In the genomic region with DNA sequence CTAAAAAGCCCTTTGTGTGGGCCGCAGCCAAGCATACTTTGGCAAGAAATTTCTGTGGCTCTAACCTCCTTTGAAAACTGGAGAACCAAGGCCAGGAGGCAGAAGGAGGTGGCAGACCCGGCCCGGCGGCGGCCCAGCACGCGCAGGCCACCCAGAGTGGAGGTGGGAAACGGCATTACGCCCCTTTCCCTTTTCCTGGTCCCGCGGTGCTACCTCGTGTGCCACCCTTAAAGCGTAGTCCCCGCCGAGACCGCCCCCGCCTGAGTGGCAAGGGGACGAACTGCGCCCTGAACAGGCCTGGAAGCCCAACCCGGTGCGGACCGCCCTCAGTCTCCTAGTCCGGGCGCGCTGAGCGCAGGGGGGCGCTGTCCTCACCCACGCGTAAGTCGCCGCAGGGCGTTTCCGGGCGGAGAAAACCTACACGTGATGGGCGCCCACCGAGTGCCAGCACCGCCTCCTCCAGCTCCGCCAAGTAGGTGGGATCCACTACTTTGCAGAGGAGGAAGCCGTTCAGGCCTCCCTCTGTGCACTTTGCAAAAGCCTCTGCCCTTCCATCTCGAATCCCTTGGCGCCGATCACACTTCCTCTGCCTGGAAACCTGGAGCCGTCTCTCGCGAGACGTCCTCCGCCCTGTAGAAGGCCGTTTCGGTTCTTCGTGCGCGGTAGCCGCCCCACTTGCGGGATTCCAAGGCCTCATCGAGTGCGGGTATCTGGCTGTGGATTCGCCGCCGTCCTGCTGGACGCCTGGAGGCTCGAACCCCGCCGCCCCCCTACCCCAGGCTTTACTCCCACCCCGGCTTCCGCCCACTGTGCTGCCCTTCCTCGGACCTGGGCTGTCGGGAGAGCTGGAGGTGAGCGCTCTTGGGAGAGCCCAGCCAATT, we compare ENCODE assay signal across 8 cellular contexts. TPM values are rescaled to one million over a fixed set of nuclear protein-coding genes. Genes with fewer than 3 reads are reported as not detected.
A peak's percentile ranks its signal among the peaks of the same experiment; 100 is the strongest.
DNase-seq lines count a peak whose midpoint lies in the region; ATAC-seq and TF ChIP-seq lines count a peak whose summit lies in the region.

TSS of gene ACCS (plus strand) at position 420 of the 881 bp plus-strand sequence. CDS start 1,358 bp downstream, outside the sequence.

- H4K20me1 ChIP-seq in IMR-90 (ENCODE audit: insufficient read depth, low read length), result no peaks in the 10 kb centered on the region

- WGBS in IMR-90 (ENCODE audit: extremely low coverage in 2 of 2, insufficient read length in 1 of 2), 2 experiments, result 1% methylated on average over 26 of the region's 69 CpGs; no CpG with 5 or more reads in 1 of the 2 experiments

- CTCF ChIA-PET in IMR-90 (lab: Yijun Ruan, JAX) (interaction anchor here (0.6 kb wide), 2 partner anchors 556 to 1036 kb away, joined by 4 to 6 read pairs; no protein-coding TSS in a partner anchor), RWPE1 (lab: Yijun Ruan, JAX) (interaction anchor here (0.6 to 2.2 kb wide), 6 partner anchors 12 to 484 kb away, joined by 3 to 8 read pairs (median 4); partner anchors contain the start of gene EXT2)

- H2BK120ac ChIP-seq in IMR-90 (ENCODE audit: low read depth, low read length), result peak within 1 kb of the TSS; percentile 54; the same call in 1 of the 2 replicates

- peaks cover 17% of the 10 kb centered on the region for H3K27me3 Mint-ChIP-seq in nephron progenitor cell (ENCODE audit: low read depth, poor library complexity)
- no peaks in the 10 kb centered on the region for H3K27me3 Mint-ChIP-seq in stimulated activated naive CD8-positive, alpha-beta T cell treated with anti-CD3 and anti-CD28 coated beads, Interleukin-15, Interleukin-2, amounts not matched to agents 100 ng/mL and 50 ng/mL, for 24 hours

- H3K79me1 ChIP-seq in IMR-90 (ENCODE audit: low read depth in 1 of 2, low read length in 2 of 2), result no peaks in the 10 kb centered on the region; a peak in 1 of 4 replicates

- peak within 1 kb of the TSS; percentile 56 for H3K18ac ChIP-seq in IMR-90 (ENCODE audit: low read depth, low read length)

- H4K5ac ChIP-seq in IMR-90 (ENCODE audit: low read depth, low read length), result peak within 1 kb of the TSS; percentile 82

- H2BK15ac ChIP-seq in IMR-90 (ENCODE audit: low read depth, low read length), result no peak within 1 kb of the TSS

- POLR2A ChIA-PET in IMR-90 (lab: Charles Lee; ENCODE audit: unreplicated experiment), result interaction anchor here (0.6 kb wide), 1 partner anchor 1645 kb away, joined by 6 read pairs; no protein-coding TSS in a partner anchor
- POLR2A ChIA-PET in RWPE1 (lab: Yijun Ruan, JAX; ENCODE audit: low non-redundant PET), result no interaction called here

- H2BK5ac ChIP-seq in IMR-90 (ENCODE audit: low read depth, low read length, poor library complexity, severe bottlenecking), result peak within 1 kb of the TSS; percentile 60

- H3K36me3 Mint-ChIP-seq in nephron progenitor cell (ENCODE audit: low read depth), result peaks cover 5% of the 10 kb centered on the region
- H3K36me3 Mint-ChIP-seq in stimulated activated naive CD8-positive, alpha-beta T cell treated with anti-CD3 and anti-CD28 coated beads, Interleukin-15, Interleukin-2, amounts not matched to agents 100 ng/mL and 50 ng/mL, for 24 hours (ENCODE audit: low read depth), result no peaks in the 10 kb centered on the region

- H3K27me3 ChIP-seq in IMR-90 (ENCODE audit: control insufficient read depth, insufficient read depth, low read length), result peaks cover 3% of the 10 kb centered on the region; the same call in 1 of the 2 replicates

- 0 out of 2 replicates have a peak within 1 kb of the TSS, but pooled peaks have one; percentile 11 for H2BK20ac ChIP-seq in IMR-90 (ENCODE audit: low read depth, low read length)

- H3K4me3 ChIP-seq in IMR-90 (ENCODE audit: insufficient read depth, low read depth, low read length), result peak within 1 kb of the TSS; percentile 57

- H3K27ac ChIP-seq in IMR-90 (ENCODE audit: insufficient read depth, low read length) (peak within 1 kb of the TSS; percentile 60), RWPE1 (peak within 1 kb of the TSS; percentile 85)

- no peaks in the 10 kb centered on the region for H3K9me3 ChIP-seq in IMR-90 (ENCODE audit: control insufficient read depth, insufficient read depth, low read length)

- H3K4me1 Mint-ChIP-seq in nephron progenitor cell, result peaks cover 29% of the 10 kb centered on the region
- peaks cover 25% of the 10 kb centered on the region for H3K4me1 Mint-ChIP-seq in stimulated activated naive CD8-positive, alpha-beta T cell treated with anti-CD3 and anti-CD28 coated beads, Interleukin-15, Interleukin-2, amounts not matched to agents 100 ng/mL and 50 ng/mL, for 24 hours (ENCODE audit: low read depth)

- peaks cover 3% of the 10 kb centered on the region; the same call in 1 of the 2 replicates for H3K4me1 ChIP-seq in IMR-90 (ENCODE audit: control insufficient read depth, insufficient read depth, low read length)

- H2AFZ ChIP-seq in IMR-90 (replicated peaks; ENCODE audit: low read length, poor library complexity), result peak within 1 kb of the TSS; percentile 92

- H3K9me3 Mint-ChIP-seq in nephron progenitor cell, result no peaks in the 10 kb centered on the region
- H3K9me3 Mint-ChIP-seq in stimulated activated naive CD8-positive, alpha-beta T cell treated with anti-CD3 and anti-CD28 coated beads, Interleukin-15, Interleukin-2, amounts not matched to agents 100 ng/mL and 50 ng/mL, for 24 hours, result no peaks in the 10 kb centered on the region

- peak within 1 kb of the TSS; percentile 69 for H3K9ac ChIP-seq in IMR-90 (ENCODE audit: low read depth, low read length)

- H2AK5ac ChIP-seq in IMR-90 (ENCODE audit: low read depth, low read length), result no peak within 1 kb of the TSS

- peaks cover 3% of the 10 kb centered on the region; the same call in 1 of the 2 replicates for H3K9me1 ChIP-seq in IMR-90 (ENCODE audit: insufficient read depth, low read length)

- peak within 1 kb of the TSS; percentile 89 for H3K4me2 ChIP-seq in IMR-90 (ENCODE audit: low read depth, low read length)

- TF ChIP-seq CTCF in IMR-90 (conservative IDR thresholded peaks at IDR 0.05; ENCODE audit: low read depth, low read length), result peak; percentile 69
- TF ChIP-seq CTCF in RWPE1 (conservative IDR thresholded peaks at IDR 0.05; ENCODE audit: low read depth), result peak; percentile 89
- peak; percentile 71 for TF ChIP-seq CTCF in nephron progenitor cell (IDR thresholded peaks at IDR 0.05)

- no peak for TF ChIP-seq RAD21 in IMR-90 (IDR thresholded peaks at IDR 0.05; ENCODE audit: low read length)

- peak; percentile 60 for DNase-seq in DMS53 treated with DMSO at 0.1 percent for 48 hours (lab: John Stamatoyannopoulos, UW; ENCODE audit: unreplicated experiment)
- DNase-seq in IMR-90, result peak; percentile 87
- DNase-seq in RWPE1 (ENCODE audit: low spot score), result peak; percentile 82
- DNase-seq in activated gamma-delta T cell (lab: John Stamatoyannopoulos, UW), result peak; percentile 80
- peak; percentile 97 for DNase-seq in fibroblast of the conjunctiva (ENCODE audit: low read depth)
- DNase-seq in nephron progenitor cell, result peak; percentile 83

- peak within 1 kb of the TSS; percentile 76 for H4K91ac ChIP-seq in IMR-90 (ENCODE audit: insufficient read depth, low read depth, low read length)

- H3K4me3 Mint-ChIP-seq in nephron progenitor cell, result peak within 1 kb of the TSS; percentile 83
- peak within 1 kb of the TSS; percentile 84 for H3K4me3 Mint-ChIP-seq in stimulated activated naive CD8-positive, alpha-beta T cell treated with anti-CD3 and anti-CD28 coated beads, Interleukin-15, Interleukin-2, amounts not matched to agents 100 ng/mL and 50 ng/mL, for 24 hours

- H3K27ac Mint-ChIP-seq in nephron progenitor cell, result no peak within 1 kb of the TSS
- H3K27ac Mint-ChIP-seq in stimulated activated naive CD8-positive, alpha-beta T cell treated with anti-CD3 and anti-CD28 coated beads, Interleukin-15, Interleukin-2, amounts not matched to agents 100 ng/mL and 50 ng/mL, for 24 hours, result peak within 1 kb of the TSS; percentile 88

- peak within 1 kb of the TSS; percentile 90 for H3K4ac ChIP-seq in IMR-90 (ENCODE audit: low read depth, low read length)

- no TSS peak for BruUV-seq in IMR-90 (replicated peaks; lab: Mats Ljungman, UMichigan)

- dilution Hi-C loops in IMR-90 (cut with HindIII; ENCODE audit: low sequenced_read_pairs, unreplicated experiment), result no loop called here

- H3K23ac ChIP-seq in IMR-90 (ENCODE audit: low read depth, low read length), result peak within 1 kb of the TSS; percentile 75

- peak; percentile 97 for ATAC-seq in GM21576 (IDR thresholded peaks at IDR 0.05; ENCODE audit: unreplicated experiment)
- peak; percentile 98 for ATAC-seq in IMR-90 (ENCODE audit: low read depth)

- peak within 1 kb of the TSS; percentile 80 for H3K14ac ChIP-seq in IMR-90 (replicated peaks; ENCODE audit: low read depth, low read length)

- H3K56ac ChIP-seq in IMR-90 (ENCODE audit: extremely low read depth, insufficient read depth, low read length), result peak within 1 kb of the TSS; percentile 81

- H4K8ac ChIP-seq in IMR-90 (ENCODE audit: low read depth in 2 of 2, low read length in 2 of 2), result peak within 1 kb of the TSS; percentile 92 to 93

- in situ Hi-C loops in IMR-90 (cut with MboI; ENCODE audit: low sequenced_read_pairs), result no loop called here

- intact Hi-C loops in IMR-90 (cut with micrococcal nuclease), result no loop called here

- 0 out of 2 replicates have a peak, but pooled peaks have one; percentile 62 for TF ChIP-seq POLR2A in IMR-90 (IDR thresholded peaks at IDR 0.05; ENCODE audit: low read depth, low read length)

- no peaks in the 10 kb centered on the region for H3K36me3 ChIP-seq in IMR-90 (ENCODE audit: control insufficient read depth, insufficient read depth, low read length)

- peak within 1 kb of the TSS; percentile 81 for H2AK9ac ChIP-seq in IMR-90 (replicated peaks; ENCODE audit: low read depth, low read length, poor library complexity)

TF ChIP-seq in IMR-90, 13 proteins besides CTCF, POLR2A, EP300 and RAD21:
- TF ChIP-seq BHLHE40 (IDR thresholded peaks at IDR 0.05; ENCODE audit: low read depth, low read length), result peak; percentile 68
- peak; percentile 31; the same call in 1 of the 2 replicates for TF ChIP-seq MXI1 (IDR thresholded peaks at IDR 0.05; ENCODE audit: borderline replicate concordance, low read depth, low read length)
- no peak for TF ChIP-seq CHD1 (IDR thresholded peaks at IDR 0.05; ENCODE audit: low read depth, low read length)
- peak; percentile 85 for TF ChIP-seq USF2 (IDR thresholded peaks at IDR 0.05; ENCODE audit: low read depth, low read length)
- peak; percentile 44; the same call in 1 of the 2 replicates for TF ChIP-seq MAZ (IDR thresholded peaks at IDR 0.05; ENCODE audit: borderline replicate concordance, low read depth, low read length)

RNA-seq across cellular contexts. Expression of gene ACCS, which starts in this region (rescaled TPM):
- total RNA-seq in IMR-90 (2012; rRNA removed), result 1.4 and 1.8 TPM in 2 replicates
- 6.0 and 7.3 TPM in 2 replicates for polyA plus RNA-seq in IMR-90 (2012; rRNA removed)
- 2.0 and 2.8 TPM in 2 replicates for polyA plus RNA-seq in IMR-90 (2012; cell fraction: cytosol; rRNA removed)
- polyA plus RNA-seq in IMR-90 (2012; cell fraction: nucleus; rRNA removed; ENCODE audit: low replicate concordance), result 83.3 and 91.5 TPM in 2 replicates

Comparison
In these comparisons a context has a peak if more than half of its experiments do, and no peak if none do; other contexts are left out.
1. Peak in every context shown above with its lines: DNase-seq, ATAC-seq, H3K4me3 ChIP-seq and H3K27ac ChIP-seq.